8 cellular contexts compared by ENCODE assay signal in genomic region chr5:90434116-90434714, GRCh38. TPM values are rescaled to one million over a fixed set of nuclear protein-coding genes. Genes with fewer than 3 reads are reported as not detected.
DNase-seq lines count a peak whose midpoint lies in the region; ATAC-seq and TF ChIP-seq lines count a peak whose summit lies in the region.

No MANE protein-coding gene starts in this region.

- no peak overlapping the region for H3K27ac Mint-ChIP-seq in activated CD4-positive, alpha-beta T cell treated with anti-CD3 and anti-CD28 coated beads, Interleukin-2, amount 10 ng/mL, durations not matched to agents 7 days and 5 days

- H3K4me1 Mint-ChIP-seq in activated CD4-positive, alpha-beta T cell treated with anti-CD3 and anti-CD28 coated beads, Interleukin-2, amount 10 ng/mL, durations not matched to agents 7 days and 5 days = no peaks in the 10 kb centered on the region

- no peak overlapping the region for H3K27ac ChIP-seq in esophagus squamous epithelium
- H3K27ac ChIP-seq in trophoblast cell (ENCODE audit: low read depth, low read length) = no peak overlapping the region

- intact Hi-C loops in esophagus squamous epithelium (cut with DNase I) = loop anchor here (10.0 kb wide), 2 partner anchors 101 to 351 kb away; no protein-coding TSS in a partner anchor

- DNase-seq in D341Med (ENCODE audit: low spot score) (peak; percentile 57), NAMALWA (ENCODE audit: low spot score) (peak; percentile 73), esophagus squamous epithelium (lab: John Stamatoyannopoulos, UW) (no peak), trophoblast cell (peak; percentile 25 to 70), NCI-H128 (lab: John Stamatoyannopoulos, UW; ENCODE audit: unreplicated experiment) (no peak)
- peak; percentile 57 for DNase-seq in activated CD4-positive, alpha-beta T cell treated with anti-CD3 and anti-CD28 coated beads, Interleukin-2, amount 10 ng/mL, durations not matched to agents 7 days and 5 days

- no peaks in the 10 kb centered on the region for H3K79me1 ChIP-seq in trophoblast cell (ENCODE audit: low read length)

- no peak overlapping the region for H3K14ac ChIP-seq in trophoblast cell (ENCODE audit: low read length)

- no peak overlapping the region for H2BK5ac ChIP-seq in trophoblast cell (ENCODE audit: low read depth, low read length, poor library complexity)

- H3K36me3 Mint-ChIP-seq in activated CD4-positive, alpha-beta T cell treated with anti-CD3 and anti-CD28 coated beads, Interleukin-2, amount 10 ng/mL, durations not matched to agents 7 days and 5 days (ENCODE audit: low read depth) = no peaks in the 10 kb centered on the region

- H3K36me3 ChIP-seq in esophagus squamous epithelium (no peaks in the 10 kb centered on the region), trophoblast cell (ENCODE audit: control insufficient read depth in 1 of 2, insufficient read depth in 2 of 2, low read length in 2 of 2) (no peaks in the 10 kb centered on the region)

- no peak overlapping the region for H3K4me2 ChIP-seq in trophoblast cell (ENCODE audit: low read length)

- no peak overlapping the region for H3K18ac ChIP-seq in trophoblast cell (ENCODE audit: low read length)

- H3K4me3 ChIP-seq in esophagus squamous epithelium = no peak overlapping the region
- H3K4me3 ChIP-seq in trophoblast cell (ENCODE audit: low read depth, low read length) = no peak overlapping the region

- 70 to 79% methylated on average over 5 of the region's 5 CpGs for WGBS in esophagus squamous epithelium, 2 donors
- no CpG with 5 or more reads among the region's 5 CpGs for WGBS in trophoblast cell (ENCODE audit: extremely low coverage, insufficient coverage, insufficient read length)

- no peak overlapping the region for H3K23ac ChIP-seq in trophoblast cell (ENCODE audit: low read length)

- no peaks in the 10 kb centered on the region for H3K79me2 ChIP-seq in trophoblast cell (ENCODE audit: control insufficient read depth, insufficient read depth, low read length, poor library complexity)

- no peak overlapping the region for H2AK5ac ChIP-seq in trophoblast cell (ENCODE audit: low read length)

- no peak overlapping the region for H4K12ac ChIP-seq in trophoblast cell (ENCODE audit: low read depth, low read length)

- peaks cover 31% of the 10 kb centered on the region for H3K27me3 Mint-ChIP-seq in activated CD4-positive, alpha-beta T cell treated with anti-CD3 and anti-CD28 coated beads, Interleukin-2, amount 10 ng/mL, durations not matched to agents 7 days and 5 days

- TF ChIP-seq POLR2A in esophagus squamous epithelium (IDR thresholded peaks at IDR 0.05) = no peak

- H2BK120ac ChIP-seq in trophoblast cell (ENCODE audit: insufficient read depth, low read length, poor library complexity) = no peak overlapping the region

- no peaks in the 10 kb centered on the region for H3K27me3 ChIP-seq in esophagus squamous epithelium
- H3K27me3 ChIP-seq in trophoblast cell (ENCODE audit: insufficient read depth, low read length) = no peaks in the 10 kb centered on the region

- no peak overlapping the region for H3K9ac ChIP-seq in trophoblast cell (ENCODE audit: low read length)

- CTCF ChIA-PET in activated CD4-positive, alpha-beta T cell treated with anti-CD3 and anti-CD28 coated beads, Interleukin-2, amount 10 ng/mL, durations not matched to agents 7 days and 5 days (lab: Charles Lee) = no interaction called here

- H4K91ac ChIP-seq in trophoblast cell (ENCODE audit: low read depth, low read length) = no peak overlapping the region

- H2AFZ ChIP-seq in trophoblast cell (ENCODE audit: insufficient read depth, low read length, poor library complexity) = no peak overlapping the region

- POLR2A ChIA-PET in activated CD4-positive, alpha-beta T cell treated with anti-CD3 and anti-CD28 coated beads, Interleukin-2, amount 10 ng/mL, durations not matched to agents 7 days and 5 days (lab: Charles Lee) = no interaction called here

- H3K4me3 Mint-ChIP-seq in activated CD4-positive, alpha-beta T cell treated with anti-CD3 and anti-CD28 coated beads, Interleukin-2, amount 10 ng/mL, durations not matched to agents 7 days and 5 days = no peak overlapping the region

- H3K9me3 Mint-ChIP-seq in activated CD4-positive, alpha-beta T cell treated with anti-CD3 and anti-CD28 coated beads, Interleukin-2, amount 10 ng/mL, durations not matched to agents 7 days and 5 days = no peaks in the 10 kb centered on the region

- no peak overlapping the region for H2BK12ac ChIP-seq in trophoblast cell (ENCODE audit: low read length)

- ATAC-seq in GM19467 (IDR thresholded peaks at IDR 0.05; ENCODE audit: unreplicated experiment) (peak; percentile 66), HG02884 (IDR thresholded peaks at IDR 0.05; ENCODE audit: unreplicated experiment) (no peak)

- H3K9me3 ChIP-seq in esophagus squamous epithelium = no peaks in the 10 kb centered on the region
- no peaks in the 10 kb centered on the region for H3K9me3 ChIP-seq in trophoblast cell (ENCODE audit: insufficient read depth, low read depth, low read length)

- H4K8ac ChIP-seq in trophoblast cell (ENCODE audit: low read depth, low read length) = no peak overlapping the region

- peak in 4 of 6 experiments; percentile 21 to 49 (median 36) for TF ChIP-seq CTCF in esophagus squamous epithelium (IDR thresholded peaks at IDR 0.05)

- no peaks in the 10 kb centered on the region for H3K4me1 ChIP-seq in esophagus squamous epithelium
- H3K4me1 ChIP-seq in trophoblast cell (ENCODE audit: control insufficient read depth in 1 of 2, insufficient read depth in 2 of 2, low read length in 2 of 2) = no peaks in the 10 kb centered on the region

- no peak overlapping the region for H3K4ac ChIP-seq in trophoblast cell (ENCODE audit: low read depth, low read length)

RNA-seq across cellular contexts. Expression of gene CETN3, which starts 24.7 kb away (rescaled TPM):
- 10 to 100 TPM; 25.0 to 28.2 TPM for total RNA-seq in activated CD4-positive, alpha-beta T cell treated with anti-CD3 and anti-CD28 coated beads, Interleukin-2, amount 10 ng/mL, durations not matched to agents 7 days and 5 days
- total RNA-seq in esophagus squamous epithelium = 10 to 100 TPM in 3 of 4 donors, 1 to 10 TPM in 1; 6.9 to 29.8 (median 12.0) TPM
- polyA plus RNA-seq in trophoblast cell (2013) = 23.2 and 25.2 TPM in 2 replicates

RNA-seq across cellular contexts. Expression of gene MBLAC2, which starts 40.4 kb away (rescaled TPM):
- 1 to 10 TPM; 6.1 to 7.3 TPM for total RNA-seq in activated CD4-positive, alpha-beta T cell treated with anti-CD3 and anti-CD28 coated beads, Interleukin-2, amount 10 ng/mL, durations not matched to agents 7 days and 5 days
- 10 to 100 TPM in 1 of 4 donors, 1 to 10 TPM in 3; 4.5 to 10.5 (median 6.5) TPM for total RNA-seq in esophagus squamous epithelium
- polyA plus RNA-seq in trophoblast cell (2013) = 1.9 and 2.0 TPM in 2 replicates

RNA-seq across cellular contexts. Expression of gene POLR3G, which starts 40.4 kb away (rescaled TPM):
- 1 to 10 TPM; 3.0 to 3.5 TPM for total RNA-seq in activated CD4-positive, alpha-beta T cell treated with anti-CD3 and anti-CD28 coated beads, Interleukin-2, amount 10 ng/mL, durations not matched to agents 7 days and 5 days
- 1 to 10 TPM; 1.1 to 9.3 (median 6.4) TPM for total RNA-seq in esophagus squamous epithelium
- polyA plus RNA-seq in trophoblast cell (2013) = 2.9 and 3.1 TPM in 2 replicates

Comparison
In these comparisons a context has a peak if more than half of its experiments do, and no peak if none do; other contexts are left out.
1. DNase-seq: peak in D341Med (single experiment), NAMALWA (single experiment), activated CD4-positive, alpha-beta T cell treated with anti-CD3 and anti-CD28 coated beads, Interleukin-2, amount 10 ng/mL, durations not matched to agents 7 days and 5 days (single experiment) and trophoblast cell (2 of 2); none in esophagus squamous epithelium (single experiment) and NCI-H128 (single experiment).